14 cellular contexts compared by ENCODE assay signal in genomic region chr19:55672418-55672817, GRCh38. TPM values are rescaled to one million over a fixed set of nuclear protein-coding genes. Genes with fewer than 3 reads are reported as not detected.
A peak's percentile ranks its signal among the peaks of the same experiment; 100 is the strongest.
DNase-seq lines count a peak whose midpoint lies in the region; ATAC-seq and TF ChIP-seq lines count a peak whose summit lies in the region.
"Had no signal": no experiment of that assay in that cellular context is flagged by ENCODE, and none has a peak within 500 bp of the region (broad histone marks: within the 10 kb centered on the region; RNA-seq: fewer than 3 reads in every experiment).

No MANE protein-coding gene starts in this region.

- no peaks in the 10 kb centered on the region for H3K27me3 Mint-ChIP-seq in effector memory CD8-positive, alpha-beta T cell
- H3K27me3 Mint-ChIP-seq: progenitor cell of endocrine pancreas had no signal

- H3K4me1 ChIP-seq in cardiac muscle cell (ENCODE audit: low read depth) = peaks cover 13% of the 10 kb centered on the region
- peaks cover 5% of the 10 kb centered on the region for H3K4me1 ChIP-seq in smooth muscle cell (ENCODE audit: low read depth)
- H3K4me1 ChIP-seq in mucosa of descending colon (ENCODE audit: low read depth) = peaks cover 21% of the 10 kb centered on the region

- no peak overlapping the region for H3K4me2 ChIP-seq in smooth muscle cell

- intact Hi-C loops in cardiac septum (cut with DNase I) = no loop called here
- intact Hi-C loops in mucosa of descending colon (cut with DNase I, micrococcal nuclease) = no loop called here

- H3K4me3 ChIP-seq in cardiac muscle cell (no peak overlapping the region), fibroblast of pulmonary artery (replicated peaks; ENCODE audit: low read depth, low read length) (no peak overlapping the region), smooth muscle cell (no peak overlapping the region), mucosa of descending colon (no peak overlapping the region)

- H3K36me3 ChIP-seq in cardiac muscle cell (peaks cover 20% of the 10 kb centered on the region), smooth muscle cell (ENCODE audit: low read depth) (no peaks in the 10 kb centered on the region), mucosa of descending colon (ENCODE audit: low read depth) (no peaks in the 10 kb centered on the region)

- DNase-seq in cardiac muscle cell (ENCODE audit: low read depth in 1 of 2, low spot score in 1 of 2) = peak in 1 of 2 donors; percentile 50
- DNase-seq in cardiac septum (ENCODE audit: low spot score) = no peak
- peak; percentile 4 for DNase-seq in OCI-M1 (lab: John Stamatoyannopoulos, UW)
- DNase-seq in fibroblast of pulmonary artery (ENCODE audit: low read depth) = peak; percentile 17
- DNase-seq in smooth muscle cell (lab: John Stamatoyannopoulos, UW; ENCODE audit: unreplicated experiment) = no peak
- no peak for DNase-seq in effector memory CD8-positive, alpha-beta T cell
- no peak for DNase-seq in mucosa of descending colon
- no peak for DNase-seq in effector CD8-positive, alpha-beta T cell (lab: John Stamatoyannopoulos, UW)
- DNase-seq: DMS153; effector CD4-positive, alpha-beta T cell; NCI-H2029 treated with DMSO at 0.1 percent for 48 hours; NCI-H69; RPMI8226 had no signal

- 97% methylated on average over 5 of the region's 5 CpGs for WGBS in smooth muscle cell (ENCODE audit: low lambda C conversion rate)

- no peaks in the 10 kb centered on the region for H3K9me3 Mint-ChIP-seq in effector memory CD8-positive, alpha-beta T cell

- peak overlapping the region in 1 of 2 donors; percentile 95 for H3K27ac Mint-ChIP-seq in effector memory CD8-positive, alpha-beta T cell

- H3K27me3 ChIP-seq in cardiac muscle cell (no peaks in the 10 kb centered on the region), smooth muscle cell (ENCODE audit: low read depth) (no peaks in the 10 kb centered on the region)

- H3F3A ChIP-seq in smooth muscle cell (ENCODE audit: low read depth) = peaks cover 11% of the 10 kb centered on the region

- H3K9me3 ChIP-seq in cardiac muscle cell (ENCODE audit: low read depth) = no peaks in the 10 kb centered on the region
- no peaks in the 10 kb centered on the region for H3K9me3 ChIP-seq in smooth muscle cell (replicated peaks; ENCODE audit: low read depth)
- H3K9me3 ChIP-seq in mucosa of descending colon = no peaks in the 10 kb centered on the region

- no peak for TF ChIP-seq CTCF in cardiac muscle cell (IDR thresholded peaks at IDR 0.05; ENCODE audit: low read depth, low read length)
- no peak for TF ChIP-seq CTCF in fibroblast of pulmonary artery (IDR thresholded peaks at IDR 0.05; ENCODE audit: low read length, missing control alignments)
- TF ChIP-seq CTCF in smooth muscle cell (IDR thresholded peaks at IDR 0.05; ENCODE audit: borderline replicate concordance, insufficient read depth, poor library complexity, severe bottlenecking) = no peak
- TF ChIP-seq CTCF in mucosa of descending colon (IDR thresholded peaks at IDR 0.05) = no peak

- no peak overlapping the region for H3K9ac ChIP-seq in smooth muscle cell (ENCODE audit: low read depth)

- H3K27ac ChIP-seq in cardiac muscle cell (peak overlapping the region; percentile 7), smooth muscle cell (ENCODE audit: low read depth) (peak overlapping the region; percentile 46)

- H3K36me3 Mint-ChIP-seq in effector memory CD8-positive, alpha-beta T cell (ENCODE audit: insufficient read depth) = peaks cover 77% of the 10 kb centered on the region

- H3K4me3 Mint-ChIP-seq in effector memory CD8-positive, alpha-beta T cell = no peak overlapping the region

- H2AFZ ChIP-seq in smooth muscle cell (ENCODE audit: low read depth) = no peak overlapping the region

- H4K20me1 ChIP-seq in smooth muscle cell (ENCODE audit: low read depth) = peaks cover 77% of the 10 kb centered on the region

- H3K79me2 ChIP-seq in smooth muscle cell (ENCODE audit: low read depth) = peaks cover 85% of the 10 kb centered on the region

- no peak for ATAC-seq in effector memory CD8-positive, alpha-beta T cell (replicated peaks)
- no peak for ATAC-seq in mucosa of descending colon

- H3K4me1 Mint-ChIP-seq in effector memory CD8-positive, alpha-beta T cell (ENCODE audit: low read depth in 2 of 2) = peaks cover 35 to 39% of the 10 kb centered on the region in 2 donors

RNA-seq across cellular contexts. Expression of gene EPN1, which starts 2.6 kb away (rescaled TPM):
- total RNA-seq in cardiac muscle cell (144 and 164 TPM in 2 replicates), cardiac septum (193 TPM), smooth muscle cell (25.3 and 34.5 TPM in 2 replicates), mucosa of descending colon (100 to 1,000 TPM; 156 to 251 (median 192) TPM)
- polyA plus RNA-seq in cardiac muscle cell (151 and 173 TPM in 2 replicates), smooth muscle cell (119 and 121 TPM in 2 replicates)

RNA-seq across cellular contexts. Expression of gene U2AF2, which starts 17.6 kb away (rescaled TPM):
- total RNA-seq in cardiac muscle cell = 170 and 187 TPM in 2 replicates
- 13.4 and 16.3 TPM in 2 replicates for polyA plus RNA-seq in cardiac muscle cell
- total RNA-seq in cardiac septum = 80.4 TPM
- total RNA-seq in smooth muscle cell = 70.7 and 75.0 TPM in 2 replicates
- polyA plus RNA-seq in smooth muscle cell = 8.4 and 14.4 TPM in 2 replicates
- 100 to 1,000 TPM; 162 to 194 (median 163) TPM for total RNA-seq in mucosa of descending colon

RNA-seq across cellular contexts. Expression of gene CCDC106, which starts 24.4 kb away (rescaled TPM):
- 42.4 and 49.2 TPM in 2 replicates for total RNA-seq in cardiac muscle cell
- polyA plus RNA-seq in cardiac muscle cell = 40.6 and 43.5 TPM in 2 replicates
- total RNA-seq in cardiac septum = 15.9 TPM
- total RNA-seq in smooth muscle cell = 6.9 and 7.7 TPM in 2 replicates
- 18.3 and 24.8 TPM in 2 replicates for polyA plus RNA-seq in smooth muscle cell
- total RNA-seq in mucosa of descending colon = 10 to 100 TPM in 1 of 3 donors, 1 to 10 TPM in 2; 5.5 to 14.8 (median 6.3) TPM

RNA-seq across cellular contexts. Expression of gene ZNF581, which starts 29.0 kb away (rescaled TPM):
- total RNA-seq in cardiac muscle cell (28.4 and 42.0 TPM in 2 replicates), cardiac septum (6.5 TPM), smooth muscle cell (6.8 and 10.0 TPM in 2 replicates), mucosa of descending colon (10 to 100 TPM; 15.2 to 22.5 (median 20.1) TPM)
- polyA plus RNA-seq in cardiac muscle cell (22.3 and 28.7 TPM in 2 replicates), smooth muscle cell (21.4 and 22.0 TPM in 2 replicates)

RNA-seq across cellular contexts. Expression of gene ZNF580, which starts 31.6 kb away (rescaled TPM):
- 78.4 and 84.9 TPM in 2 replicates for total RNA-seq in cardiac muscle cell
- 104 and 124 TPM in 2 replicates for polyA plus RNA-seq in cardiac muscle cell
- 29.0 TPM for total RNA-seq in cardiac septum
- 6.2 and 11.9 TPM in 2 replicates for total RNA-seq in smooth muscle cell
- polyA plus RNA-seq in smooth muscle cell = 68.8 and 76.8 TPM in 2 replicates
- 10 to 100 TPM; 29.6 to 46.0 (median 31.6) TPM for total RNA-seq in mucosa of descending colon

Comparison
In these comparisons a context has a peak if more than half of its experiments do, and no peak if none do; other contexts are left out.
1. DNase-seq: peak in OCI-M1 (single experiment) and fibroblast of pulmonary artery (single experiment); none in cardiac septum (single experiment), smooth muscle cell (single experiment), effector memory CD8-positive, alpha-beta T cell (0 of 3), mucosa of descending colon (0 of 3) and effector CD8-positive, alpha-beta T cell (single experiment).